Comparison of ENCODE assay signal across 26 cellular contexts in genomic region chr13:101230271-101230890, GRCh38.
"Had no signal": no experiment of that assay in that cellular context is flagged by ENCODE, and none has a peak within 500 bp of the region (broad histone marks: within the 10 kb centered on the region; RNA-seq: fewer than 3 reads in every experiment).

No MANE protein-coding gene starts in this region.

- H3K36me3 ChIP-seq: esophagus squamous epithelium, transverse colon had no signal

- H3K27ac ChIP-seq: epithelial cell of prostate, esophagus squamous epithelium, heart right ventricle, left ventricle myocardium inferior, skin epidermis, testis, transverse colon, VCaP had no signal

- H3K9me3 ChIP-seq: esophagus squamous epithelium, heart right ventricle, left ventricle myocardium inferior, mucosa of descending colon, testis, transverse colon had no signal

- H3K4me1 ChIP-seq: esophagus squamous epithelium, heart right ventricle, left ventricle myocardium inferior, testis, transverse colon had no signal

- ATAC-seq: heart right ventricle; mucosa of descending colon; sciatic nerve; stimulated activated naive CD8-positive, alpha-beta T cell treated with anti-CD3 and anti-CD28 coated beads, Interleukin-15, Interleukin-2, amounts not matched to agents 100 U/mL and 50 U/mL, for 24 hours had no signal

- H3K27me3 ChIP-seq: esophagus squamous epithelium, heart right ventricle, testis, transverse colon had no signal

- DNase-seq: activated CD4-positive, alpha-beta T cell treated with anti-CD3 and anti-CD28 coated beads for 4 hours; activated CD4-positive, alpha-beta T cell treated with anti-CD3 and anti-CD28 coated beads, Interleukin-2, amount 50 U/mL, for 4 hours; activated effector memory CD4-positive, alpha-beta T cell treated with anti-CD3 and anti-CD28 coated beads, Interleukin-2, amount 50 U/mL, for 16 hours; activated naive CD4-positive, alpha-beta T cell treated with anti-CD3 and anti-CD28 coated beads, Interleukin-2, amount 10 ng/mL, durations not matched to agents 7 days and 5 days; activated naive CD8-positive, alpha-beta T cell treated with anti-CD3 and anti-CD28 coated beads, Interleukin-2, amount 10 ng/mL, durations not matched to agents 7 days and 5 days; activated T-cell treated with anti-CD3 and anti-CD28 coated beads, Interleukin-2, amount 50 U/mL, for 1 hour; amygdala; dermis blood vessel endothelial cell; effector CD4-positive, alpha-beta T cell; esophagus squamous epithelium; foreskin melanocyte; heart right ventricle; left ventricle myocardium inferior; mucosa of descending colon; retina; stimulated activated CD4-positive, alpha-beta T cell treated with anti-CD3 and anti-CD28 coated beads, Interleukin-12 subunit alpha, Interleukin-12 subunit beta, amount 100 ng/mL, for 4 hours; stimulated activated CD4-positive, alpha-beta T cell treated with anti-CD3 and anti-CD28 coated beads, Interleukin-4, amount 100 ng/mL, for 1 hour; stimulated activated naive CD8-positive, alpha-beta T cell treated with anti-CD3 and anti-CD28 coated beads, Interleukin-15, Interleukin-2, amounts not matched to agents 100 U/mL and 50 U/mL, for 24 hours; T-helper 9 cell; testis; transverse colon had no signal

- H3K4me3 ChIP-seq: esophagus squamous epithelium, heart right ventricle, left ventricle myocardium inferior, lung, mucosa of descending colon, skin epidermis, testis, transverse colon had no signal
